ENCODE assay signal across 15 cellular contexts in the genomic region with DNA sequence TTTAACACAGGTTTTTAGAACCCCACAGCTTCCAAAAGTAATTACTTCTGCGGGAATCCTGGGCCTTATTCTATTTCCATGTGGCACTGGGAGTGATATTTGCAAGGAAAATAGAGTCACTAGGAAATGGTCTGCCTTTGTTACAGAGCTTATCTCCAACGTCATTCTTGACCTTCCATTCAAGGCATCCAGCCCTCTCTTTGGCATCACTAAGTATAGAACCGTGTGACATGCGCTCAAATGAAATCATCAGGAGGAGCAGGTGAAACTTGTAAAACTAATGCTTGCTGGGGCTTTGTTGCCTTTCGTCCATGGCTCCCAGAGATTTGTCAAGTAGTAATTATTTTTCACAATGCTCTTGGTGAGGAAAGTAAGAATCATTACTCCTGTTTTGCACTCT.
DNase-seq lines count a peak whose midpoint lies in the region; ATAC-seq and TF ChIP-seq lines count a peak whose summit lies in the region.
"Had no signal": no experiment of that assay in that cellular context is flagged by ENCODE, and none has a peak within 500 bp of the region (broad histone marks: within the 10 kb centered on the region; RNA-seq: fewer than 3 reads in every experiment).

No MANE protein-coding gene starts in this region.

- H3K27me3 ChIP-seq in right cardiac atrium (ENCODE audit: control insufficient read depth, insufficient read depth) (no peaks in the 10 kb centered on the region), right atrium auricular region (no peaks in the 10 kb centered on the region), spleen (replicated peaks in 1 of 7) (no peaks in the 10 kb centered on the region)

- ATAC-seq in right cardiac atrium = peak; percentile 55 to 87
- ATAC-seq: CD8-positive, alpha-beta T cell had no signal

- 54% methylated on average over 5 of the region's 5 CpGs for WGBS in right cardiac atrium
- WGBS in spleen, 5 donors = 77 to 88% (median 83%) methylated on average over 5 of the region's 5 CpGs

- H3K4me3 ChIP-seq in right cardiac atrium (ENCODE audit: low read length) = no peak overlapping the region
- no peak overlapping the region for H3K4me3 ChIP-seq in right atrium auricular region
- H3K4me3 ChIP-seq in fibroblast of pulmonary artery (replicated peaks; ENCODE audit: low read depth, low read length) = no peak overlapping the region
- no peak overlapping the region for H3K4me3 ChIP-seq in spleen

- no peaks in the 10 kb centered on the region for H3K9me3 ChIP-seq in right cardiac atrium (ENCODE audit: control insufficient read depth, low read length)
- H3K9me3 ChIP-seq in right atrium auricular region = no peaks in the 10 kb centered on the region
- H3K9me3 ChIP-seq in spleen = no peaks in the 10 kb centered on the region

- H3K27ac ChIP-seq in right cardiac atrium (ENCODE audit: low read length) (no peak overlapping the region), right atrium auricular region (no peak overlapping the region), spleen (no peak overlapping the region)
- H3K27ac ChIP-seq: 22Rv1 had no signal

- H3K36me3 ChIP-seq in right atrium auricular region = no peaks in the 10 kb centered on the region
- H3K36me3 ChIP-seq in spleen = no peaks in the 10 kb centered on the region

- DNase-seq in NCI-H146 (lab: John Stamatoyannopoulos, UW) (peak; percentile 16), NCI-H146 treated with DMSO at 0.1 percent for 48 hours (lab: John Stamatoyannopoulos, UW; ENCODE audit: unreplicated experiment) (no peak), right cardiac atrium (no peak), right atrium auricular region (ENCODE audit: low spot score) (no peak), fibroblast of pulmonary artery (ENCODE audit: low read depth) (peak; percentile 46), hepatic stellate cell (ENCODE audit: low spot score) (no peak), spleen (no peak), D341Med (ENCODE audit: low spot score) (no peak)
- DNase-seq: CD8-positive, alpha-beta T cell; COR-L47; DMS53; GF-D8; GOT3; H9 had no signal

- TF ChIP-seq POLR2A in spleen (IDR thresholded peaks at IDR 0.05) = no peak

- TF ChIP-seq CTCF in right atrium auricular region (IDR thresholded peaks at IDR 0.05) (no peak), fibroblast of pulmonary artery (IDR thresholded peaks at IDR 0.05; ENCODE audit: low read length, missing control alignments) (no peak), spleen (IDR thresholded peaks at IDR 0.05 in 8 of 11, conservative IDR thresholded peaks at IDR 0.05 in 3 of 11) (no peak)

- H3K4me1 ChIP-seq in right cardiac atrium (ENCODE audit: control insufficient read depth, insufficient read depth, low read length) (peaks cover 8% of the 10 kb centered on the region), right atrium auricular region (peaks cover 0 to 7% of the 10 kb centered on the region in 2 donors), spleen (peaks cover 0 to 16% (median 8%) of the 10 kb centered on the region in 6 donors)

- intact Hi-C loops in right cardiac atrium (cut with DNase I) = loop anchor here in 2 of 4 donors (10.0 kb wide), 1 partner anchor 198 kb away; no protein-coding TSS in a partner anchor
- intact Hi-C loops in spleen (cut with DNase I; ENCODE audit: low total_unique reads) = loop anchor here (10.0 kb wide), 2 partner anchors 78 to 198 kb away; a partner anchor contains a TSS

Comparison
In these comparisons a context has a peak if more than half of its experiments do, and no peak if none do; other contexts are left out.
1. DNase-seq: peak in NCI-H146 (single experiment) and fibroblast of pulmonary artery (single experiment); none in NCI-H146 treated with DMSO at 0.1 percent for 48 hours (single experiment), right cardiac atrium (0 of 3), right atrium auricular region (single experiment), hepatic stellate cell (single experiment), spleen (single experiment) and D341Med (single experiment).